20 cellular contexts compared by ENCODE assay signal in the genomic region with DNA sequence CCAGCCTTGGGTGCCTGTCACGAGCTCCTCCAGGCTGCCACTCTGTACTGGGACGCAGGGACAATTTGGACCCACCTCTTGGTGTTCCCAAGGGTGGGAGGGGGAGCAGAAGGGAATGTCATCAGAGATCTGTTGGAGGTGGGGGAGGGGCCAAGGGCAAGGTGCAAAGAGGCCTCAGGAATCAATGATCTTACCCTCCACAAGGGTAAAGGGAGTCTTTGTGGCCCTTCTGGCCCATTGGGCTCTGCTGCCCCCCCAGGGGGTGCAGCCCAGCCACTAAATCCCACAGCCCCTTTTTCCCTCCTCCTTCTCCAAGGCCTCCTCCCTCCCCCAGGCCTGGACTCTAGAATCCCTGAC. TPM values are rescaled to one million over a fixed set of nuclear protein-coding genes. Genes with fewer than 3 reads are reported as not detected.
DNase-seq lines count a peak whose midpoint lies in the region; ATAC-seq, FAIRE-seq and TF ChIP-seq lines count a peak whose summit lies in the region.
"Had no signal": no experiment of that assay in that cellular context is flagged by ENCODE, and none has a peak within 500 bp of the region (broad histone marks: within the 10 kb centered on the region; RNA-seq: fewer than 3 reads in every experiment).

No MANE protein-coding gene starts in this region.

- POLR2A ChIA-PET in HepG2 (lab: Yijun Ruan, JAX) = no interaction called here

- CTCF ChIA-PET in HepG2 (lab: Yijun Ruan, JAX; ENCODE audit: low intra/inter-chr PET ratio, low total read pairs) = no interaction called here

- no peaks in the 10 kb centered on the region for H3K27me3 ChIP-seq in RWPE2 (ENCODE audit: insufficient read depth, poor library complexity, severe bottlenecking)
- H3K27me3 ChIP-seq in colonic mucosa = no peaks in the 10 kb centered on the region
- no peaks in the 10 kb centered on the region for H3K27me3 ChIP-seq in HepG2 (ENCODE audit: control insufficient read depth in 1 of 2, insufficient read depth in 2 of 2, low read length in 2 of 2)
- no peaks in the 10 kb centered on the region for H3K27me3 ChIP-seq in thyroid gland
- H3K27me3 ChIP-seq: BLaER1 had no signal

- TF ChIP-seq CTCF in RWPE2 (IDR thresholded peaks at IDR 0.05; ENCODE audit: poor library complexity, severe bottlenecking) (no peak), colonic mucosa (IDR thresholded peaks at IDR 0.05) (no peak), HepG2 (CRISPR knock-in tag; IDR thresholded peaks at IDR 0.05) (no peak), thyroid gland (IDR thresholded peaks at IDR 0.05) (no peak)

- BruUV-seq in HepG2 (replicated peaks; lab: Mats Ljungman, UMichigan) = no TSS peak

- intact Hi-C loops in colonic mucosa (cut with DNase I) (no loop called here), HepG2 (cut with micrococcal nuclease; ENCODE audit: unreplicated experiment) (no loop called here), thyroid gland (cut with DNase I) (no loop called here)

- H3K79me2 ChIP-seq in HepG2 (ENCODE audit: insufficient read depth, low read length) = no peaks in the 10 kb centered on the region

- DNase-seq in RWPE2 (ENCODE audit: low spot score) = peak; percentile 36
- DNase-seq in colonic mucosa = no peak
- no peak for DNase-seq in HepG2 (ENCODE audit: low spot score)
- DNase-seq in thyroid gland = no peak
- DNase-seq in kidney tubule cell (ENCODE audit: low spot score) = no peak
- DNase-seq in hypothalamus (lab: John Stamatoyannopoulos, UW) = no peak
- no peak for DNase-seq in NAMALWA (ENCODE audit: low spot score)
- DNase-seq: 8988T; CD4-positive, alpha-beta memory T cell; DMS153; GDM1; IMR-90 had no signal

- H3K4me1 ChIP-seq in RWPE2 (ENCODE audit: insufficient read depth, poor library complexity, severe bottlenecking) (no peaks in the 10 kb centered on the region), colonic mucosa (peaks cover 7% of the 10 kb centered on the region), HepG2 (ENCODE audit: insufficient read depth, low read length) (peaks cover 7% of the 10 kb centered on the region; the same call in 1 of the 2 replicates), thyroid gland (peaks cover 16 to 17% of the 10 kb centered on the region in 2 donors)
- H3K4me1 ChIP-seq: HAP-1 had no signal

- no peak for ATAC-seq in RWPE2 (ENCODE audit: low read depth)
- no peak for ATAC-seq in HepG2
- ATAC-seq in HG02885 (IDR thresholded peaks at IDR 0.05; ENCODE audit: poor library complexity, unreplicated experiment) = no peak

- no peak for TF ChIP-seq RAD21 in HepG2 (CRISPR knock-in tag; IDR thresholded peaks at IDR 0.05)

- H3K9me3 ChIP-seq in RWPE2 (ENCODE audit: severe bottlenecking) = no peaks in the 10 kb centered on the region
- H3K9me3 ChIP-seq in colonic mucosa = no peaks in the 10 kb centered on the region
- no peaks in the 10 kb centered on the region for H3K9me3 ChIP-seq in HepG2 (ENCODE audit: low read length)
- H3K9me3 ChIP-seq in thyroid gland = no peaks in the 10 kb centered on the region
- H3K9me3 ChIP-seq: BLaER1, HAP-1 had no signal

- H3K27ac ChIP-seq in RWPE2 (ENCODE audit: poor library complexity, severe bottlenecking) = no peak overlapping the region
- peak overlapping the region; percentile 47 for H3K27ac ChIP-seq in colonic mucosa
- no peak overlapping the region for H3K27ac ChIP-seq in HepG2 (ENCODE audit: extremely low read length, insufficient read depth, low read length)
- H3K27ac ChIP-seq in thyroid gland = peak overlapping the region; percentile 61 to 73 (median 64)
- H3K27ac ChIP-seq: BLaER1, HL-60 had no signal

- in situ Hi-C loops in HepG2 (cut with HindIII; ENCODE audit: extremely low pct_ligation_motif_present, low pct_unique_long_range_greater_than_20kb) = no loop called here

- H3K36me3 ChIP-seq in RWPE2 (ENCODE audit: low read depth) (no peaks in the 10 kb centered on the region), colonic mucosa (no peaks in the 10 kb centered on the region), HepG2 (replicated peaks in 1 of 2; ENCODE audit: control insufficient read depth in 1 of 2, insufficient read depth in 2 of 2, low read length in 2 of 2) (no peaks in the 10 kb centered on the region), thyroid gland (no peaks in the 10 kb centered on the region)
- H3K36me3 ChIP-seq: BLaER1, HAP-1 had no signal

- no peak overlapping the region for H2AFZ ChIP-seq in HepG2 (ENCODE audit: low read length)

- H3K4me2 ChIP-seq in HepG2 (ENCODE audit: low read depth, low read length) = no peak overlapping the region
- H3K4me2 ChIP-seq: BLaER1 had no signal

- H3K4me3 ChIP-seq in RWPE2 (ENCODE audit: severe bottlenecking) (no peak overlapping the region), colonic mucosa (no peak overlapping the region), HepG2 (replicated peaks in 1 of 3; ENCODE audit: insufficient read depth in 1 of 3, low read depth in 2 of 3, low read length in 3 of 3) (no peak overlapping the region), thyroid gland (replicated peaks in 1 of 3) (no peak overlapping the region)
- H3K4me3 ChIP-seq: BLaER1, HAP-1 had no signal

- FAIRE-seq in HepG2 (lab: Jason Lieb, UNC) = no peak
- FAIRE-seq: GM12892, GM19239 had no signal

- no peaks in the 10 kb centered on the region for H4K20me1 ChIP-seq in HepG2 (ENCODE audit: insufficient read depth, low read length)
- H4K20me1 ChIP-seq: BLaER1 had no signal

- no peak for TF ChIP-seq POLR2A in HepG2 (IDR thresholded peaks at IDR 0.05; ENCODE audit: insufficient read depth in 1 of 2, low read depth in 2 of 2, low read length in 2 of 2)
- TF ChIP-seq POLR2A in thyroid gland (IDR thresholded peaks at IDR 0.05) = no peak

- TF ChIP-seq EP300 in HepG2 (IDR thresholded peaks at IDR 0.05; ENCODE audit: low read depth in 2 of 2, low read length in 2 of 2) (no peak), HepG2 (CRISPR knock-in tag; IDR thresholded peaks at IDR 0.05; ENCODE audit: borderline replicate concordance) (no peak)

- H3K9ac ChIP-seq in colonic mucosa (ENCODE audit: low read depth in 2 of 2, low read length in 2 of 2) (peak overlapping the region in 1 of 2 donors; percentile 16), HepG2 (ENCODE audit: insufficient read depth, low read depth, low read length) (no peak overlapping the region)
- H3K9ac ChIP-seq: BLaER1 had no signal

- WGBS in HepG2 (ENCODE audit: low lambda C conversion rate) = no CpG with 5 or more reads among the region's 2 CpGs
- 90 to 100% methylated on average over 2 of the region's 2 CpGs for WGBS in thyroid gland, 2 donors

TF ChIP-seq in HepG2, 621 proteins besides CTCF, POLR2A, EP300 and RAD21:
- TF ChIP-seq CAMTA2 (CRISPR knock-in tag; IDR thresholded peaks at IDR 0.05; ENCODE audit: borderline replicate concordance) (no peak), ZNF281 (CRISPR knock-in tag; IDR thresholded peaks at IDR 0.05; ENCODE audit: borderline replicate concordance) (peak; percentile 56; the same call in 1 of the 2 replicates)

RNA-seq across cellular contexts. Expression of gene TTC39A, which starts 8.5 kb away (rescaled TPM):
- 100 to 1,000 TPM in 1 of 2 donors, 10 to 100 TPM in 1; 95.2 to 148 TPM for total RNA-seq in colonic mucosa
- 0.33 and 0.90 TPM in 2 replicates for total RNA-seq in HepG2 (2016; rRNA removed; fragmentation: Illumina TruSeq; extraction: Trizol)
- total RNA-seq in HepG2 (2016; cell fraction: cytosol; rRNA removed; fragmentation: Illumina TruSeq; extraction: Trizol; ENCODE audit: low read depth) = 0.44 and 0.61 TPM in 2 replicates
- 0.48 and 1.2 TPM in 2 replicates for total RNA-seq in HepG2 (2016; cell fraction: insoluble cytoplasmic fraction; rRNA removed; fragmentation: Illumina TruSeq; extraction: Trizol)
- 0.79 and 1.1 TPM in 2 replicates for total RNA-seq in HepG2 (2016; cell fraction: membrane; rRNA removed; fragmentation: Illumina TruSeq; extraction: Trizol)
- 0.50 and 0.81 TPM in 2 replicates for total RNA-seq in HepG2 (2016; cell fraction: nucleus; rRNA removed; fragmentation: Illumina TruSeq; extraction: Trizol)
- 1.5 and 1.7 TPM in 2 replicates for polyA plus RNA-seq in HepG2 (2011; rRNA removed)
- 0.79 and 1.2 TPM in 2 replicates for polyA plus RNA-seq in HepG2 (2011; cell fraction: cytosol; rRNA removed)
- polyA plus RNA-seq in HepG2 (2011; cell fraction: nucleus; rRNA removed) = 1.1 and 1.7 TPM in 2 replicates
- 0.32 and 0.73 TPM in 2 replicates for polyA plus RNA-seq in HepG2 (2012)
- 0.38 and 0.95 TPM in 2 replicates for polyA plus RNA-seq in HepG2 (2016; cell fraction: cytosol; fragmentation: Illumina TruSeq; extraction: Trizol; ENCODE audit: low read depth)
- 1.2 and 1.3 TPM in 2 replicates for polyA plus RNA-seq in HepG2 (2016; cell fraction: insoluble cytoplasmic fraction; fragmentation: Illumina TruSeq; extraction: Trizol; ENCODE audit: low read depth)
- 0.62 and 0.74 TPM in 2 replicates for polyA plus RNA-seq in HepG2 (2016; cell fraction: membrane; fragmentation: Illumina TruSeq; extraction: Trizol; ENCODE audit: low read depth)
- polyA plus RNA-seq in HepG2 (2016; cell fraction: nucleus; fragmentation: Illumina TruSeq; extraction: Trizol; ENCODE audit: insufficient read depth, low read depth) = 1.8 and 2.5 TPM in 2 replicates
- polyA minus RNA-seq in HepG2 (2011; rRNA and poly(A)+ RNA removed; ENCODE audit: low replicate concordance) = 0.47 and 1.9 TPM in 2 replicates
- polyA minus RNA-seq in HepG2 (2011; cell fraction: cytosol; rRNA and poly(A)+ RNA removed) = 1.2 and 1.3 TPM in 2 replicates
- 0.77 and 1.4 TPM in 2 replicates for polyA minus RNA-seq in HepG2 (2011; cell fraction: nucleus; rRNA and poly(A)+ RNA removed)
- total RNA-seq in thyroid gland = 10 to 100 TPM; 13.6 to 56.0 (median 33.5) TPM
- total RNA-seq: CD4-positive, alpha-beta memory T cell; HT1080 had no signal
- polyA plus RNA-seq: CD14-positive monocyte; CD4-positive, alpha-beta memory T cell had no signal

Comparison
In these comparisons a context has a peak if more than half of its experiments do, and no peak if none do; other contexts are left out.
1. H3K27ac ChIP-seq: peak in colonic mucosa (single experiment) and thyroid gland (3 of 3); none in RWPE2 (single experiment) and HepG2 (single experiment).
2. RNA of gene TTC39A, which starts 8.5 kb away (total RNA-seq): 95.2 to 148 TPM in colonic mucosa and 13.6 to 56.0 TPM in thyroid gland; 0.33 to 1.2 TPM in HepG2; every median in the first group is over 4 times any median in the second.